In genomic region chr20:63216041-63216848, GRCh38 we compare ENCODE assay signal across 8 cellular contexts. TPM values are rescaled to one million over a fixed set of nuclear protein-coding genes. Genes with fewer than 3 reads are reported as not detected.
A peak's percentile ranks its signal among the peaks of the same experiment; 100 is the strongest.
DNase-seq lines count a peak whose midpoint lies in the region; ATAC-seq, FAIRE-seq and TF ChIP-seq lines count a peak whose summit lies in the region.

YTHDF1 (minus strand) TSS chr20:63216131; CDS start chr20:63215892, 239 bp downstream.

- peak within 1 kb of the TSS; percentile 96 for H3K4me3 Mint-ChIP-seq in WTC11
- H3K4me3 Mint-ChIP-seq in immature natural killer cell, result peak within 1 kb of the TSS; percentile 89 to 91 (median 90)

- H3K9me3 Mint-ChIP-seq in WTC11 (no peaks in the 10 kb centered on the region), immature natural killer cell (no peaks in the 10 kb centered on the region)

- H3K27ac Mint-ChIP-seq in WTC11 (peak within 1 kb of the TSS; percentile 93), immature natural killer cell (peak within 1 kb of the TSS; percentile 79 to 95 (median 89))

- ATAC-seq in GM19023 (IDR thresholded peaks at IDR 0.05; ENCODE audit: unreplicated experiment) (peak; percentile 87), HG03196 (IDR thresholded peaks at IDR 0.05; ENCODE audit: unreplicated experiment) (peak; percentile 77), WTC11 (peak; percentile 85)

- POLR2A ChIA-PET in WTC11 (lab: Charles Lee), result no interaction called here

- H3K27me3 ChIP-seq in bronchial epithelial cell (ENCODE audit: control insufficient read depth, insufficient read depth, low read length), result peaks cover 5% of the 10 kb centered on the region

- H3K36me3 ChIP-seq in bronchial epithelial cell (ENCODE audit: control insufficient read depth, insufficient read depth, low read length), result peaks cover 13% of the 10 kb centered on the region

- no peak for TF ChIP-seq CTCF in WTC11 (IDR thresholded peaks at IDR 0.05)
- no peak for TF ChIP-seq CTCF in bronchial epithelial cell (IDR thresholded peaks at IDR 0.05; ENCODE audit: insufficient read depth, low read length, severe bottlenecking)

- H3K4me1 Mint-ChIP-seq in WTC11, result peaks cover 28% of the 10 kb centered on the region
- peaks cover 41 to 48% of the 10 kb centered on the region in 2 donors for H3K4me1 Mint-ChIP-seq in immature natural killer cell

- peak; percentile 100 for DNase-seq in AG08396 (ENCODE audit: low spot score)
- peak; percentile 88 for DNase-seq in NCI-H226
- DNase-seq in WTC11 (ENCODE audit: low spot score), result peak; percentile 93
- peak; percentile 79 for DNase-seq in bronchial epithelial cell (ENCODE audit: low read depth)
- peak; percentile 97 to 98 (median 97) for DNase-seq in immature natural killer cell
- peak; percentile 73 for DNase-seq in smooth muscle cell of the brain vasculature (ENCODE audit: low read depth, low spot score)

- no peak for FAIRE-seq in bronchial epithelial cell (lab: Jason Lieb, UNC)

- CTCF ChIA-PET in WTC11 (lab: Charles Lee), result interaction anchor here (1.0 to 2.7 kb wide), 7 partner anchors 8 to 161 kb away, joined by 3 to 36 read pairs (median 5); partner anchors contain the start of gene BIRC7

- H3K36me3 Mint-ChIP-seq in WTC11 (peaks cover 32% of the 10 kb centered on the region), immature natural killer cell (peaks cover 0 to 15% (median 8%) of the 10 kb centered on the region in 3 donors)

- H3K4me3 ChIP-seq in bronchial epithelial cell (ENCODE audit: low read depth, low read length), result peak within 1 kb of the TSS; percentile 63

- H3K27me3 Mint-ChIP-seq in WTC11 (ENCODE audit: low read depth), result peaks cover 4% of the 10 kb centered on the region; the same call in 1 of the 2 replicates
- H3K27me3 Mint-ChIP-seq in immature natural killer cell (ENCODE audit: low read depth in 3 of 3), result peaks cover 5 to 9% (median 8%) of the 10 kb centered on the region in 3 donors

TF ChIP-seq in WTC11, 78 proteins besides CTCF, POLR2A, EP300 and RAD21 (continues in another document):
- TF ChIP-seq, protein P1, sequence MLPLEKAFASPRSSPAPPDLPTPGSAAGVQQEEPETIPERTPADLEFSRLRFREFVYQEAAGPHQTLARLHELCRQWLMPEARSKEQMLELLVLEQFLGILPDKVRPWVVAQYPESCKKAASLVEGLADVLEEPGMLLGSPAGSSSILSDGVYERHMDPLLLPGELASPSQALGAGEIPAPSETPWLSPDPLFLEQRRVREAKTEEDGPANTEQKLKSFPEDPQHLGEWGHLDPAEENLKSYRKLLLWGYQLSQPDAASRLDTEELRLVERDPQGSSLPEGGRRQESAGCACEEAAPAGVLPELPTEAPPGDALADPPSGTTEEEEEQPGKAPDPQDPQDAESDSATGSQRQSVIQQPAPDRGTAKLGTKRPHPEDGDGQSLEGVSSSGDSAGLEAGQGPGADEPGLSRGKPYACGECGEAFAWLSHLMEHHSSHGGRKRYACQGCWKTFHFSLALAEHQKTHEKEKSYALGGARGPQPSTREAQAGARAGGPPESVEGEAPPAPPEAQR (CRISPR knock-in tag; IDR thresholded peaks at IDR 0.05), result no peak
- no peak for TF ChIP-seq PRRX2 (CRISPR knock-in tag; IDR thresholded peaks at IDR 0.05)
- TF ChIP-seq ZNF232 (CRISPR knock-in tag; IDR thresholded peaks at IDR 0.05), result no peak
- TF ChIP-seq CREB1 (CRISPR knock-in tag; IDR thresholded peaks at IDR 0.05), result 0 out of 2 replicates have a peak, but pooled peaks have one; percentile 18
- peak; percentile 94 for TF ChIP-seq SP1 (CRISPR knock-in tag; conservative IDR thresholded peaks at IDR 0.05)
- no peak for TF ChIP-seq ZBTB21 (CRISPR knock-in tag; IDR thresholded peaks at IDR 0.05; ENCODE audit: borderline replicate concordance)
- peak; percentile 78; the same call in 1 of the 2 replicates for TF ChIP-seq MYBL2 (CRISPR knock-in tag; IDR thresholded peaks at IDR 0.05)
- no peak for TF ChIP-seq EMX1 (CRISPR knock-in tag; IDR thresholded peaks at IDR 0.05)
- TF ChIP-seq E2F4 (CRISPR knock-in tag; IDR thresholded peaks at IDR 0.05; ENCODE audit: borderline replicate concordance, low read depth), result no peak; the same call in 1 of the 2 replicates
- 0 out of 2 replicates have a peak, but pooled peaks have one; percentile 22 for TF ChIP-seq ESRRA (CRISPR knock-in tag; IDR thresholded peaks at IDR 0.05; ENCODE audit: borderline replicate concordance)
- peak; percentile 57; the same call in 1 of the 2 replicates for TF ChIP-seq CREM (CRISPR knock-in tag; IDR thresholded peaks at IDR 0.05)
- TF ChIP-seq E2F5 (CRISPR knock-in tag; IDR thresholded peaks at IDR 0.05), result peak; percentile 94
- no peak for TF ChIP-seq ZNF219 (CRISPR knock-in tag; IDR thresholded peaks at IDR 0.05; ENCODE audit: borderline replicate concordance)
- TF ChIP-seq HMGA2 (CRISPR knock-in tag; IDR thresholded peaks at IDR 0.05), result no peak
- no peak for TF ChIP-seq SOX15 (CRISPR knock-in tag; IDR thresholded peaks at IDR 0.05)
- TF ChIP-seq, protein P2, sequence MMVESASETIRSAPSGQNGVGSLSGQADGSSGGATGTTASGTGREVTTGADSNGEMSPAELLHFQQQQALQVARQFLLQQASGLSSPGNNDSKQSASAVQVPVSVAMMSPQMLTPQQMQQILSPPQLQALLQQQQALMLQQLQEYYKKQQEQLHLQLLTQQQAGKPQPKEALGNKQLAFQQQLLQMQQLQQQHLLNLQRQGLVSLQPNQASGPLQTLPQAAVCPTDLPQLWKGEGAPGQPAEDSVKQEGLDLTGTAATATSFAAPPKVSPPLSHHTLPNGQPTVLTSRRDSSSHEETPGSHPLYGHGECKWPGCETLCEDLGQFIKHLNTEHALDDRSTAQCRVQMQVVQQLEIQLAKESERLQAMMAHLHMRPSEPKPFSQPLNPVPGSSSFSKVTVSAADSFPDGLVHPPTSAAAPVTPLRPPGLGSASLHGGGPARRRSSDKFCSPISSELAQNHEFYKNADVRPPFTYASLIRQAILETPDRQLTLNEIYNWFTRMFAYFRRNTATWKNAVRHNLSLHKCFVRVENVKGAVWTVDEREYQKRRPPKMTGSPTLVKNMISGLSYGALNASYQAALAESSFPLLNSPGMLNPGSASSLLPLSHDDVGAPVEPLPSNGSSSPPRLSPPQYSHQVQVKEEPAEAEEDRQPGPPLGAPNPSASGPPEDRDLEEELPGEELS (CRISPR knock-in tag; IDR thresholded peaks at IDR 0.05), result peak; percentile 27; the same call in 1 of the 2 replicates
- TF ChIP-seq CDX4 (CRISPR knock-in tag; IDR thresholded peaks at IDR 0.05; ENCODE audit: borderline replicate concordance), result no peak
- peak; percentile 72 for TF ChIP-seq ETV6 (CRISPR knock-in tag; IDR thresholded peaks at IDR 0.05)
- TF ChIP-seq FOXK1 (CRISPR knock-in tag; IDR thresholded peaks at IDR 0.05), result peak; percentile 89
- TF ChIP-seq GABPB1 (CRISPR knock-in tag; IDR thresholded peaks at IDR 0.05), result peak; percentile 72
- 0 out of 2 replicates have a peak, but pooled peaks have one; percentile 9 for TF ChIP-seq NFYB (CRISPR knock-in tag; conservative IDR thresholded peaks at IDR 0.05; ENCODE audit: low read depth)
- TF ChIP-seq JAZF1 (CRISPR knock-in tag; IDR thresholded peaks at IDR 0.05), result no peak
- TF ChIP-seq KAT7 (CRISPR knock-in tag; IDR thresholded peaks at IDR 0.05; ENCODE audit: borderline replicate concordance), result 0 out of 2 replicates have a peak, but pooled peaks have one; percentile 53
- TF ChIP-seq, protein P3, sequence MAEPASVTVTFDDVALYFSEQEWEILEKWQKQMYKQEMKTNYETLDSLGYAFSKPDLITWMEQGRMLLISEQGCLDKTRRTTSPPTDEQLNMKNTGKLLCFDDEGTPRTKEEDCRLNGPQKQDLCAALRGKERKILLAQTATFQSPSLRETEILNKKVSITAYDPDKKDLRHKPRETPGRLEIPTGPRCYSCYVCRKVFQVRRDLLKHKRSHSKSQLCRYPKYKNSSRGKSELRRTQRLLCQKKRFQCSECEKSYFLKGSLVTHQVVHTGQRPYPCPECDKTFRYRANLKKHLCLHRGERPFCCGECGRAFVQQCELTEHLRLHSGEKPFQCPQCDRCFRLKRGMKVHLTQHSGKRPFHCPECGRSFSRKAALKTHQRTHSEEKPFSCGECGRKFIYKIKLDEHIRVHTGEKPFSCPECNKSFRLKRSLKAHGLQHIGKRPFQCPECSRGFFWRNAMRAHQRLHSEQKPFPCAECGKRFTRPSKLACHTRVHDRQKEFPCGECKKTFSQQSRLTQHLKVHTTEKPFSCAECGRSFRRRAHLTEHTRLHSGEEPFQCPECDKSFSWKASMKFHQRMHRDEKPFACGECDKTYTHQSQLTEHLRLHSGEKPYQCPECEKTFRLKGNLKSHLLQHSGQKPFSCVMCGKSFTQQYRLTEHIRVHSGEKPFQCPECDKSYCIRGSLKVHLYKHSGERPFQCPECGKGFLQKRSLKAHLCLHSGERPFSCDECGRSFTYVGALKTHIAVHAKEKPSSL (CRISPR knock-in tag; conservative IDR thresholded peaks at IDR 0.05), result no peak

RNA-seq across cellular contexts. Expression of gene YTHDF1, which starts in this region (rescaled TPM):
- total RNA-seq in WTC11 (2021), result 50.2 to 61.3 TPM (median 51.3 TPM) in 3 replicates
- 24.6 and 27.1 TPM in 2 replicates for total RNA-seq in bronchial epithelial cell
- polyA plus RNA-seq in immature natural killer cell, result 10 to 100 TPM; 22.6 to 30.7 (median 24.1) TPM

Comparison
In these comparisons a context has a peak if more than half of its experiments do, and no peak if none do; other contexts are left out.
1. Peak in every context shown above with its lines: DNase-seq, ATAC-seq and H3K4me3 ChIP-seq.